ENCODE assay signal across 15 cellular contexts in the genomic region with DNA sequence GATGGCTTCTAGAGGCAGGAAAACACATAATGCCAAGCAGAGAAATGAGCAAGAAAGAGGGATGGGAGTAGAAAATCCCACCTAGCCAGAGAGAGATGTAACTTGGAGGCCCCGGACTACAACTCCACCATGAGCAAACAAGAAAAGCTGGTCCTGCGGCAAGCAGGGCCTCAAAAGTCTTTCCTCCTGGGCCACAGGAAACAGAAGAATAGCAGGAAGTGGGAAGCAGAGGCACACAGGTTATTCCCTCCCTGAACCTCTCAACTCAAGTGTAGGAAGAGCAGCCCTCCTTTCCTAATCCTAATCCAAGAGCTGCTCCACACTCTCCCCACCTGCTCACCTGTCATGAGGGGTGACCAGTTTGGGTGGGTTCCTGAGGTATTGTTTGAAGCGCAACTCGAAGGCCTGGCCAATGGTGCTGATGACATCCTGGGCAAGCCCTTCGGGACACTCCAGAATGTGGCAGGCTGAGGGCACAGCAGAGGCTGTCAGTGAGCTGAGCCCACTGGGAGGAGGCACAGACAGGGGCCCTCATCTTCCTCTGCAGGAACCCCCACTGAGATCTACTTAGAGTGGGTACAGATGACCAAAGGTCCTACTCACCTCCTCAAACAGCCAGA. TPM values are rescaled to one million over a fixed set of nuclear protein-coding genes. Genes with fewer than 3 reads are reported as not detected.
A peak's percentile ranks its signal among the peaks of the same experiment; 100 is the strongest.
DNase-seq lines count a peak whose midpoint lies in the region; ATAC-seq, FAIRE-seq and TF ChIP-seq lines count a peak whose summit lies in the region.
"Had no signal": no experiment of that assay in that cellular context is flagged by ENCODE, and none has a peak within 500 bp of the region (broad histone marks: within the 10 kb centered on the region; RNA-seq: fewer than 3 reads in every experiment).

No MANE protein-coding gene starts in this region.

- CTCF ChIA-PET in naive thymus-derived CD4-positive, alpha-beta T cell (lab: Charles Lee) = interaction anchor here (7.6 kb wide), 1 partner anchor 50 kb away, joined by 72 read pairs; no protein-coding TSS in a partner anchor

- no peaks in the 10 kb centered on the region for H3K27me3 ChIP-seq in heart right ventricle
- H3K27me3 ChIP-seq in bronchial epithelial cell (ENCODE audit: control insufficient read depth, insufficient read depth, low read length) = no peaks in the 10 kb centered on the region
- no peaks in the 10 kb centered on the region for H3K27me3 ChIP-seq in naive thymus-derived CD4-positive, alpha-beta T cell (ENCODE audit: control insufficient read depth in 2 of 2, insufficient read depth in 2 of 2, low read length in 2 of 2)
- no peaks in the 10 kb centered on the region for H3K27me3 ChIP-seq in vagina
- no peaks in the 10 kb centered on the region for H3K27me3 ChIP-seq in tibial nerve

- H3K27me3 Mint-ChIP-seq in naive thymus-derived CD4-positive, alpha-beta T cell = no peaks in the 10 kb centered on the region

- POLR2A ChIA-PET in naive thymus-derived CD4-positive, alpha-beta T cell (lab: Charles Lee) = interaction anchor here (1.1 to 13.7 kb wide), 4 partner anchors 7 to 49 kb away, joined by 3 to 160 read pairs (median 12); a partner anchor contains a TSS

- H3K4me3 ChIP-seq in heart right ventricle (peak overlapping the region in 2 of 10 donors; percentile 2 to 11), bronchial epithelial cell (ENCODE audit: low read depth, low read length) (peak overlapping the region; percentile 2), vagina (no peak overlapping the region), tibial nerve (no peak overlapping the region)
- no peak overlapping the region for H3K4me3 ChIP-seq in naive thymus-derived CD4-positive, alpha-beta T cell (ENCODE audit: low read length)

- intact Hi-C loops in heart right ventricle (cut with DNase I) = loop anchor here in 1 of 10 donors (5.0 kb wide), 1 partner anchor 50 kb away; no protein-coding TSS in a partner anchor
- intact Hi-C loops in Right ventricle myocardium inferior (cut with DNase I) = no loop called here
- intact Hi-C loops in naive thymus-derived CD4-positive, alpha-beta T cell (cut with micrococcal nuclease) = no loop called here
- intact Hi-C loops in vagina (cut with DNase I) = loop anchor here (5.0 to 10.0 kb wide), 2 partner anchors 35 to 97 kb away; a partner anchor contains a TSS

- FAIRE-seq in bronchial epithelial cell (lab: Jason Lieb, UNC) = no peak
- FAIRE-seq: G401.6 had no signal

- peak overlapping the region in 6 of 9 donors; percentile 13 to 58 (median 32) for H3K27ac Mint-ChIP-seq in naive thymus-derived CD4-positive, alpha-beta T cell

- TF ChIP-seq CTCF in heart right ventricle (IDR thresholded peaks at IDR 0.05) = no peak
- TF ChIP-seq CTCF in bronchial epithelial cell (IDR thresholded peaks at IDR 0.05; ENCODE audit: insufficient read depth, low read length, severe bottlenecking) = no peak
- no peak for TF ChIP-seq CTCF in vagina (IDR thresholded peaks at IDR 0.05)
- TF ChIP-seq CTCF in tibial nerve (IDR thresholded peaks at IDR 0.05) = no peak

- no peaks in the 10 kb centered on the region for H3K9me3 ChIP-seq in heart right ventricle
- no peaks in the 10 kb centered on the region for H3K9me3 ChIP-seq in naive thymus-derived CD4-positive, alpha-beta T cell (ENCODE audit: control insufficient read depth in 2 of 3, low read length in 3 of 3)
- H3K9me3 ChIP-seq in vagina = no peaks in the 10 kb centered on the region
- H3K9me3 ChIP-seq in tibial nerve = no peaks in the 10 kb centered on the region

- H3K4me1 ChIP-seq in heart right ventricle (peaks cover 28 to 70% (median 67%) of the 10 kb centered on the region in 9 donors), vagina (peaks cover 62% of the 10 kb centered on the region), tibial nerve (peaks cover 0 to 75% (median 42%) of the 10 kb centered on the region in 4 donors)
- H3K4me1 ChIP-seq in naive thymus-derived CD4-positive, alpha-beta T cell (ENCODE audit: control insufficient read depth in 2 of 2, insufficient read depth in 2 of 2, low read length in 2 of 2) = peaks cover 13 to 29% of the 10 kb centered on the region in 2 donors

- no peak for ATAC-seq in heart right ventricle
- no peak for ATAC-seq in Right ventricle myocardium inferior
- no peak for ATAC-seq in naive thymus-derived CD4-positive, alpha-beta T cell
- ATAC-seq in GM21367 (IDR thresholded peaks at IDR 0.05; ENCODE audit: unreplicated experiment) = no peak
- ATAC-seq: PC-3 had no signal

- no peak for TF ChIP-seq POLR2A in vagina (IDR thresholded peaks at IDR 0.05)
- no peak for TF ChIP-seq POLR2A in tibial nerve (IDR thresholded peaks at IDR 0.05)

- H3K4me1 Mint-ChIP-seq in naive thymus-derived CD4-positive, alpha-beta T cell = peaks cover 26 to 59% (median 42%) of the 10 kb centered on the region in 7 donors

- peaks cover 0 to 22% (median 3%) of the 10 kb centered on the region in 5 donors for H3K36me3 Mint-ChIP-seq in naive thymus-derived CD4-positive, alpha-beta T cell

- peaks cover 0 to 2% (median 0%) of the 10 kb centered on the region in 11 donors for H3K9me3 Mint-ChIP-seq in naive thymus-derived CD4-positive, alpha-beta T cell

- DNase-seq in heart right ventricle (no peak), Right ventricle myocardium inferior (ENCODE audit: missing footprints) (no peak), bronchial epithelial cell (ENCODE audit: low read depth) (no peak), vagina (ENCODE audit: extremely low spot score in 2 of 2) (no peak), hippocampal formation (lab: John Stamatoyannopoulos, UW) (no peak), tibial nerve (ENCODE audit: low spot score in 2 of 2) (no peak)
- DNase-seq in naive thymus-derived CD4-positive, alpha-beta T cell = no peak
- DNase-seq: activated T-cell treated with anti-CD3 and anti-CD28 coated beads, Interleukin-2, amount 50 U/mL, for 48 hours; foreskin melanocyte; NCI-H226; PC-3; stimulated activated CD4-positive, alpha-beta T cell treated with anti-CD3 and anti-CD28 coated beads, Interleukin-4, amount 100 ng/mL, for 4 hours had no signal

- WGBS in heart right ventricle, 2 donors = 65 to 75% methylated on average over 5 of the region's 5 CpGs
- WGBS in tibial nerve, 2 donors = 81 to 85% methylated on average over 5 of the region's 5 CpGs

- H3K4me3 Mint-ChIP-seq in naive thymus-derived CD4-positive, alpha-beta T cell = no peak overlapping the region

- no peak for TF ChIP-seq EP300 in tibial nerve (IDR thresholded peaks at IDR 0.05)

- H3K36me3 ChIP-seq in heart right ventricle (peaks cover 0 to 69% (median 49%) of the 10 kb centered on the region in 9 donors), bronchial epithelial cell (ENCODE audit: control insufficient read depth, insufficient read depth, low read length) (peaks cover 43% of the 10 kb centered on the region), vagina (peaks cover 0 to 37% of the 10 kb centered on the region in 2 donors), tibial nerve (peaks cover 0 to 66% (median 21%) of the 10 kb centered on the region in 3 donors)
- H3K36me3 ChIP-seq in naive thymus-derived CD4-positive, alpha-beta T cell (ENCODE audit: control insufficient read depth in 2 of 3, insufficient read depth in 3 of 3, low read length in 3 of 3) = peaks cover 16 to 79% (median 19%) of the 10 kb centered on the region in 3 experiments

- H3K27ac ChIP-seq in heart right ventricle (peak overlapping the region; percentile 42 to 100 (median 82)), vagina (peak overlapping the region; percentile 99), tibial nerve (peak overlapping the region in 2 of 4 donors; percentile 24 to 100)
- no peak overlapping the region for H3K27ac ChIP-seq in naive thymus-derived CD4-positive, alpha-beta T cell (ENCODE audit: low read depth, low read length)
- H3K27ac ChIP-seq: HL-60 had no signal

RNA-seq across cellular contexts. Expression of a gene that starts 3.1 kb away (rescaled TPM):
- 10 to 100 TPM; 42.6 to 95.7 (median 57.8) TPM for total RNA-seq in heart right ventricle
- polyA plus RNA-seq in heart right ventricle = 10 to 100 TPM; 35.6 to 58.3 TPM
- 60.4 TPM for total RNA-seq in Right ventricle myocardium inferior
- 216 and 351 TPM in 2 replicates for total RNA-seq in bronchial epithelial cell
- total RNA-seq in naive thymus-derived CD4-positive, alpha-beta T cell = 10 to 100 TPM; 71.0 to 76.9 (median 73.7) TPM
- polyA plus RNA-seq in naive thymus-derived CD4-positive, alpha-beta T cell = 10 to 100 TPM; 29.6 to 38.3 TPM
- total RNA-seq in vagina = 110 TPM
- total RNA-seq in tibial nerve = 100 to 1,000 TPM in 2 of 4 donors, 10 to 100 TPM in 2; 82.9 to 168 (median 101) TPM

RNA-seq across cellular contexts. Expression of a gene that starts 5.9 kb away (rescaled TPM):
- total RNA-seq in heart right ventricle (10 to 100 TPM in 9 of 10 donors, 1 to 10 TPM in 1; 8.8 to 18.0 (median 13.9) TPM), Right ventricle myocardium inferior (16.0 TPM), bronchial epithelial cell (7.4 and 20.0 TPM in 2 replicates), vagina (19.2 TPM), tibial nerve (10 to 100 TPM; 18.6 to 24.3 (median 23.5) TPM)
- polyA plus RNA-seq in heart right ventricle = 10 to 100 TPM; 11.9 to 12.1 TPM
- 10 to 100 TPM; 33.0 to 69.5 (median 46.2) TPM for total RNA-seq in naive thymus-derived CD4-positive, alpha-beta T cell
- polyA plus RNA-seq in naive thymus-derived CD4-positive, alpha-beta T cell = 10 to 100 TPM; 33.0 to 64.0 TPM

RNA-seq across cellular contexts. Expression of a gene that starts 7.0 kb away (rescaled TPM):
- total RNA-seq in heart right ventricle (10 to 100 TPM; 10.9 to 30.9 (median 17.5) TPM), Right ventricle myocardium inferior (22.2 TPM), bronchial epithelial cell (56.3 and 76.9 TPM in 2 replicates), vagina (30.4 TPM), tibial nerve (10 to 100 TPM; 35.2 to 40.5 (median 37.3) TPM)
- polyA plus RNA-seq in heart right ventricle = 10 to 100 TPM in 1 of 2 donors, 1 to 10 TPM in 1; 4.6 to 36.7 TPM
- 100 to 1,000 TPM in 1 of 5 experiments, 10 to 100 TPM in 3, 1 to 10 TPM in 1; 8.4 to 105 (median 10.2) TPM for total RNA-seq in naive thymus-derived CD4-positive, alpha-beta T cell
- polyA plus RNA-seq in naive thymus-derived CD4-positive, alpha-beta T cell = 10 to 100 TPM; 37.1 to 55.2 TPM

RNA-seq across cellular contexts. Expression of a gene that starts 11.5 kb away (rescaled TPM):
- total RNA-seq in heart right ventricle (10 to 100 TPM; 38.3 to 75.0 (median 48.8) TPM), Right ventricle myocardium inferior (55.9 TPM), bronchial epithelial cell (23.7 and 28.3 TPM in 2 replicates), vagina (56.5 TPM), tibial nerve (100 to 1,000 TPM in 2 of 4 donors, 10 to 100 TPM in 2; 52.5 to 120 (median 97.9) TPM)
- 10 to 100 TPM; 25.4 to 33.0 TPM for polyA plus RNA-seq in heart right ventricle
- 100 to 1,000 TPM; 107 to 390 (median 383) TPM for total RNA-seq in naive thymus-derived CD4-positive, alpha-beta T cell
- polyA plus RNA-seq in naive thymus-derived CD4-positive, alpha-beta T cell = 100 to 1,000 TPM; 234 to 318 TPM

RNA-seq across cellular contexts. Expression of a gene that starts 15.7 kb away (rescaled TPM):
- total RNA-seq in heart right ventricle (10 to 100 TPM; 20.1 to 36.8 (median 24.1) TPM), Right ventricle myocardium inferior (30.8 TPM), bronchial epithelial cell (40.8 and 49.3 TPM in 2 replicates), vagina (20.6 TPM), tibial nerve (10 to 100 TPM; 17.4 to 33.6 (median 23.6) TPM)
- 10 to 100 TPM; 25.1 to 41.6 TPM for polyA plus RNA-seq in heart right ventricle
- total RNA-seq in naive thymus-derived CD4-positive, alpha-beta T cell = 10 to 100 TPM; 24.4 to 50.2 (median 50.0) TPM
- polyA plus RNA-seq in naive thymus-derived CD4-positive, alpha-beta T cell = 10 to 100 TPM; 33.3 to 45.8 TPM
